In genomic region chr4:140372607-140373327, GRCh38 we compare ENCODE assay signal across 8 cellular contexts. TPM values are rescaled to one million over a fixed set of nuclear protein-coding genes. Genes with fewer than 3 reads are reported as not detected.
A peak's percentile ranks its signal among the peaks of the same experiment; 100 is the strongest.
DNase-seq lines count a peak whose midpoint lies in the region; ATAC-seq and TF ChIP-seq lines count a peak whose summit lies in the region.

No MANE protein-coding gene starts in this region.

- intact Hi-C loops in lower leg skin (cut with DNase I; ENCODE audit: low total_unique reads): no loop called here

- no peaks in the 10 kb centered on the region for H3K9me3 ChIP-seq in suprapubic skin

- DNase-seq in ELR (ENCODE audit: low read depth) (peak; percentile 44), SKM-1 treated with dmso at 0.1 percent for 144 hours (lab: John Stamatoyannopoulos, UW; ENCODE audit: unreplicated experiment) (peak; percentile 51), lower leg skin (ENCODE audit: low spot score in 2 of 2) (no peak), suprapubic skin (ENCODE audit: low spot score in 2 of 2) (no peak), HPDE6-E6E7 (ENCODE audit: extremely low spot score) (no peak)
- peak; percentile 37 for DNase-seq in central memory CD4-positive, alpha-beta T cell

- H3K27me3 ChIP-seq in suprapubic skin: no peaks in the 10 kb centered on the region

- TF ChIP-seq POLR2A in lower leg skin (IDR thresholded peaks at IDR 0.05) (no peak), suprapubic skin (IDR thresholded peaks at IDR 0.05) (no peak)

- peak overlapping the region; percentile 94 for H3K27ac ChIP-seq in suprapubic skin

- H3K4me3 ChIP-seq in lower leg skin (ENCODE audit: low read depth, poor library complexity, severe bottlenecking): peak overlapping the region; percentile 22
- H3K4me3 ChIP-seq in suprapubic skin: peak overlapping the region; percentile 86

- H3K36me3 ChIP-seq in suprapubic skin: no peaks in the 10 kb centered on the region

- 1 to 2% methylated on average over 22 of the region's 22 CpGs for WGBS in lower leg skin, 2 donors
- 4% methylated on average over 22 of the region's 22 CpGs for WGBS in suprapubic skin

- peaks cover 26% of the 10 kb centered on the region for H3K4me1 ChIP-seq in suprapubic skin

- TF ChIP-seq EP300 in suprapubic skin (IDR thresholded peaks at IDR 0.05): no peak

- TF ChIP-seq CTCF in lower leg skin (IDR thresholded peaks at IDR 0.05): no peak
- TF ChIP-seq CTCF in suprapubic skin (IDR thresholded peaks at IDR 0.05): no peak

- ATAC-seq in GM19468 (IDR thresholded peaks at IDR 0.05; ENCODE audit: extremely low read depth, unreplicated experiment) (peak; percentile 43), HG03469 (IDR thresholded peaks at IDR 0.05; ENCODE audit: unreplicated experiment) (peak; percentile 65)

RNA-seq across cellular contexts. Expression of gene SCOC, which starts 0.7 kb away (rescaled TPM):
- 10 to 100 TPM; 22.7 to 34.4 (median 26.8) TPM for total RNA-seq in lower leg skin
- total RNA-seq in suprapubic skin: 10 to 100 TPM; 26.9 to 42.9 (median 34.4) TPM

RNA-seq across cellular contexts. Expression of gene CLGN, which starts 54.7 kb away (rescaled TPM):
- total RNA-seq in lower leg skin: under 1 TPM; 0.08 to 0.94 (median 0.37) TPM
- total RNA-seq in suprapubic skin: 1 to 10 TPM in 1 of 4 donors, under 1 TPM in 2, not detected in 1; 0.34 to 1.1 (median 0.51) TPM

Comparison
In these comparisons a context has a peak if more than half of its experiments do, and no peak if none do; other contexts are left out.
1. DNase-seq: peak in ELR (single experiment), SKM-1 treated with dmso at 0.1 percent for 144 hours (single experiment) and central memory CD4-positive, alpha-beta T cell (single experiment); none in lower leg skin (0 of 2), suprapubic skin (0 of 2) and HPDE6-E6E7 (single experiment).